In genomic region chr19:49767967-49768581, GRCh38 we compare ENCODE assay signal across 1 cellular context.
TF ChIP-seq lines count a peak whose summit lies in the region.

No MANE protein-coding gene starts in this region.

TF ChIP-seq in GM23338, 12 proteins besides CTCF, POLR2A, EP300 and RAD21 (continued from another document):
- TF ChIP-seq ZNF462 (CRISPR knock-in tag; IDR thresholded peaks at IDR 0.05) (no peak), CREB1 (CRISPR knock-in tag; IDR thresholded peaks at IDR 0.05; ENCODE audit: low read depth) (no peak), JUNB (IDR thresholded peaks at IDR 0.05; ENCODE audit: unreplicated experiment) (no peak), ETS1 (IDR thresholded peaks at IDR 0.05) (no peak), ZNF331 (CRISPR knock-in tag; IDR thresholded peaks at IDR 0.05; ENCODE audit: low read depth) (no peak), REST (IDR thresholded peaks at IDR 0.05; ENCODE audit: unreplicated experiment) (no peak), STAT1 (IDR thresholded peaks at IDR 0.05; ENCODE audit: unreplicated experiment) (no peak), EZH2phosphoT487 (IDR thresholded peaks at IDR 0.05; ENCODE audit: unreplicated experiment) (no peak), EZH2 (IDR thresholded peaks at IDR 0.05; ENCODE audit: low read depth, unreplicated experiment) (no peak), ZNF114 (CRISPR knock-in tag; IDR thresholded peaks at IDR 0.05) (no peak)
TF ChIP-seq in GM23338: peak in this region for 0.
